ENCODE assay signal across 8 cellular contexts in the genomic region with DNA sequence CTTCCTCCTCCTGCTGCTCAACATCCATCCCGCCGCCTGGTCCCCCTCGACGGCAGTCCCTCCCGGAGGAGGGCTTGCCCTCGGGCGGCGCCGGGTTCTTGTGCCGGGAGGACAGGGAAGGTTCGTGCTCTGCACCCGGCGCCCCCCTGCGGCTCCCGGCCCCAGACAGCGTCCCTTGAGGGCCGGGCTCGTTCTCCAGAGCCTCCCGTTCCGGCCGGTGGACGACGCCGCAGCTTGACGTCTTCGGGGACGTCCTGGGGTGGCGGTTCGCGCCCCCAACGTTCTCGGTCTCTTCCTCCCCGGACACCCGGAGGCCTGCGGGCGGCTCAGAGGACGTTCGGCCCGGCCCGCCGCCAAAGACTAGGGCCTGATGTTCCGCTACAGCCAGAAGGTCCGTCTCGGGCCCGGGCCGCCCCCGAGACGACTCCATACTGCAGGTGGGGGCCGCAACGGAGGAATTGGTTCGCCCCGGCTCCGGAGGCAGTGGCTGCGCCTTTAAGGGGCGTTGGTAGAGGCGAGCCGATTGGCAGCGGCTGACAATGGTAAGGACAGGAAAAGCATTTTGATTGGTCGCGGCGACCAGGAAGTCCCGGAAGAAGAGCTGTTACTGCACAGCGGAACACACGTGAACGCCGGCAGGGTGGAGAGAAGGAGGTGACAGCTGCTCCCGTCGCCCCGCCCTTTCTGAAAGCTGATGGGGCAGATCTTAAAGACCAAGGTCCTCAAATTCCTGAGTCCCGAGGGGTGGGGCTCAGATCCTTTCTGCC. TPM values are rescaled to one million over a fixed set of nuclear protein-coding genes. Genes with fewer than 3 reads are reported as not detected.
DNase-seq lines count a peak whose midpoint lies in the region; ATAC-seq and TF ChIP-seq lines count a peak whose summit lies in the region.

A gene (minus strand): TSS at position 470 of the 767 bp plus-strand sequence. CDS start 40 bp downstream, at position 430.

- peak; percentile 76 for TF ChIP-seq POLR2A in erythroblast (IDR thresholded peaks at IDR 0.05; ENCODE audit: low read length)

- peak within 1 kb of the TSS; percentile 78 for H2AFZ ChIP-seq in PC-3 (ENCODE audit: low read length)

- POLR2A ChIA-PET in PC-3 (lab: Charles Lee; ENCODE audit: unreplicated experiment): interaction anchor here (0.6 to 1.1 kb wide), 4 partner anchors 9 to 334 kb away, joined by 3 to 17 read pairs (median 8); no protein-coding TSS in a partner anchor

- H3K4me3 ChIP-seq in Jurkat, Clone E6-1 (ENCODE audit: low read length): peak within 1 kb of the TSS; percentile 71
- peak within 1 kb of the TSS; percentile 84 for H3K4me3 ChIP-seq in PC-3 (ENCODE audit: low read length)
- peak within 1 kb of the TSS; percentile 78 to 94 for H3K4me3 ChIP-seq in muscle layer of colon (ENCODE audit: low read depth in 1 of 2, low read length in 2 of 2)

- DNase-seq in DMS114 treated with DMSO at 0.1 percent for 48 hours (lab: John Stamatoyannopoulos, UW; ENCODE audit: unreplicated experiment) (peak; percentile 97), PC-3 (peak; percentile 93), erythroblast (lab: John Stamatoyannopoulos, UW) (peak; percentile 98 to 99)
- peak; percentile 98 for DNase-seq in Jurkat, Clone E6-1 (ENCODE audit: low read depth, low spot score)
- peak; percentile 86 for DNase-seq in activated T-cell treated with anti-CD3 and anti-CD28 coated beads, Interleukin-2, amount 50 U/mL, for 1 hour
- peak; percentile 88 for DNase-seq in stimulated activated CD8-positive, alpha-beta memory T cell treated with anti-CD3 and anti-CD28 coated beads, Interleukin-7, amount 100 ng/mL, for 24 hours (ENCODE audit: low read depth)

- H3K4me1 ChIP-seq in PC-3 (ENCODE audit: insufficient read depth, low read length): peaks cover 19% of the 10 kb centered on the region
- peaks cover 42% of the 10 kb centered on the region for H3K4me1 ChIP-seq in muscle layer of colon (ENCODE audit: insufficient read depth, low read length)

- no peaks in the 10 kb centered on the region for H3K9me2 ChIP-seq in PC-3 (replicated peaks; ENCODE audit: low read length)

- H3F3A ChIP-seq in PC-3 (ENCODE audit: low read length, unreplicated experiment): no peaks in the 10 kb centered on the region

- H3K27me3 ChIP-seq in PC-3 (ENCODE audit: low read length) (no peaks in the 10 kb centered on the region), muscle layer of colon (ENCODE audit: control insufficient read depth in 1 of 2, insufficient read depth in 2 of 2, low read length in 2 of 2) (no peaks in the 10 kb centered on the region)

- H3K9me3 ChIP-seq in PC-3 (ENCODE audit: low read length) (no peaks in the 10 kb centered on the region), muscle layer of colon (ENCODE audit: low read length) (no peaks in the 10 kb centered on the region)

- CTCF ChIA-PET in PC-3 (lab: Charles Lee): no interaction called here

- BruUV-seq in PC-3 (replicated peaks; lab: Mats Ljungman, UMichigan): TSS peak; percentile 62

- H3K9ac ChIP-seq in PC-3 (ENCODE audit: low read length): peak within 1 kb of the TSS; percentile 68
- peak within 1 kb of the TSS; percentile 1 for H3K9ac ChIP-seq in muscle layer of colon (ENCODE audit: low read length)

- no peaks in the 10 kb centered on the region for H4K20me1 ChIP-seq in PC-3 (ENCODE audit: low read length)

- intact Hi-C loops in PC-3 (cut with micrococcal nuclease): no loop called here

- peak within 1 kb of the TSS; percentile 89 for H3K4me2 ChIP-seq in PC-3 (ENCODE audit: low read length)

- H3K27ac ChIP-seq in PC-3 (ENCODE audit: low read length): peak within 1 kb of the TSS; percentile 58; the same call in 1 of the 2 replicates
- H3K27ac ChIP-seq in muscle layer of colon (ENCODE audit: low read depth, low read length): peak within 1 kb of the TSS; percentile 89

- ATAC-seq in GM21529 (IDR thresholded peaks at IDR 0.05; ENCODE audit: unreplicated experiment) (peak; percentile 53), PC-3 (peak; percentile 60)

- H3K79me2 ChIP-seq in PC-3 (ENCODE audit: low read length): peaks cover 16% of the 10 kb centered on the region

- no peaks in the 10 kb centered on the region for H3K36me3 ChIP-seq in PC-3 (ENCODE audit: low read depth, low read length)
- no peaks in the 10 kb centered on the region for H3K36me3 ChIP-seq in muscle layer of colon (ENCODE audit: insufficient read depth, low read length)

- peak; percentile 17; the same call in 1 of the 2 replicates for TF ChIP-seq CTCF in PC-3 (conservative IDR thresholded peaks at IDR 0.05; ENCODE audit: low read depth, low read length)

RNA-seq across cellular contexts. Expression of the gene that starts here (rescaled TPM):
- polyA plus RNA-seq in Jurkat, Clone E6-1 (2012; ENCODE audit: insufficient read depth, insufficient read length): 7.1 TPM
- total RNA-seq in PC-3 (2014; rRNA removed): 5.9 and 7.3 TPM in 2 replicates

Comparison
In these comparisons a context has a peak if more than half of its experiments do, and no peak if none do; other contexts are left out.
1. Peak in every context shown above with its lines: DNase-seq, ATAC-seq, H3K4me3 ChIP-seq and H3K27ac ChIP-seq.